ENCODE assay signal across 17 cellular contexts in the genomic region with DNA sequence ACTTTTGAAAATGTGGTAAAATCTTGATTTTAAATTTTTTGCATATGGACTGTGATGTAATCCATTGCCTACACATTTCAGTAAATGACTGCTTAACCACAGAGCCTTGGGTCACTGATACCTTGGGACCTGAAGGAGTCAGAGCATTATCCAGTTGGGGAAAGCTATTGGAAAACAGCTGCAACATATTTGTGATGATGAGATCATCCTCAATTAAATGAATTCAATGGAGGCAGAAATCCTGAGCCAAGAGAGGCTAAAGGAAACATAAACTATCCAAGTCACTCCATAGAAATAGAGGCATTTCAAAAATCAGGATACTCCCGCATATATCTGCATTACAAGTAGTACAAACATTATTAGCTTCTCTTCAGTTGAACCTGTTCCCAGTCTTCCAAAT.
"Had no signal": no experiment of that assay in that cellular context is flagged by ENCODE, and none has a peak within 500 bp of the region (broad histone marks: within the 10 kb centered on the region; RNA-seq: fewer than 3 reads in every experiment).

No MANE protein-coding gene starts in this region.

- H3K9me3 ChIP-seq: heart left ventricle, lower lobe of right lung, psoas muscle, right lobe of liver, spleen, tibial artery, vagina had no signal

- H3K36me3 ChIP-seq: cardiac muscle cell, heart left ventricle, lower lobe of right lung, right lobe of liver, spleen, tibial artery, vagina had no signal

- DNase-seq: activated CD4-positive, CD25-positive, alpha-beta regulatory T cell treated with anti-CD3 and anti-CD28 coated beads, Interleukin-2, amount 50 U/mL, for 72 hours; activated naive CD4-positive, alpha-beta T cell treated with anti-CD3 and anti-CD28 coated beads for 36 hours; activated naive CD8-positive, alpha-beta T cell treated with anti-CD3 and anti-CD28 coated beads, Interleukin-2, amount 50 U/mL, for 24 hours; dorsolateral prefrontal cortex; erythroblast; heart left ventricle; left cardiac atrium; lower lobe of right lung; psoas muscle; right lobe of liver; spleen; T-cell; T1000; tibial artery had no signal

- H3K4me3 ChIP-seq: cardiac muscle cell, dorsolateral prefrontal cortex, heart left ventricle, lower lobe of right lung, psoas muscle, right lobe of liver, spleen, tibial artery, vagina had no signal

- H3K27me3 ChIP-seq: cardiac muscle cell, right lobe of liver, spleen, tibial artery, vagina had no signal

- H3K4me1 ChIP-seq: heart left ventricle, lower lobe of right lung, psoas muscle, right lobe of liver, spleen, tibial artery, vagina had no signal

- ATAC-seq: activated naive CD8-positive, alpha-beta T cell treated with anti-CD3 and anti-CD28 coated beads, Interleukin-2, amount 50 U/mL, for 24 hours; heart left ventricle; left cardiac atrium; lower lobe of right lung; psoas muscle; right lobe of liver; stimulated activated memory B cell treated with anti-CD40 and anti-IgM and Interleukin-4, amounts not matched to agents 10 μg/mL and 1 μg/mL and 100 μg/mL, for 72 hours; T-cell had no signal
